In the genomic region with DNA sequence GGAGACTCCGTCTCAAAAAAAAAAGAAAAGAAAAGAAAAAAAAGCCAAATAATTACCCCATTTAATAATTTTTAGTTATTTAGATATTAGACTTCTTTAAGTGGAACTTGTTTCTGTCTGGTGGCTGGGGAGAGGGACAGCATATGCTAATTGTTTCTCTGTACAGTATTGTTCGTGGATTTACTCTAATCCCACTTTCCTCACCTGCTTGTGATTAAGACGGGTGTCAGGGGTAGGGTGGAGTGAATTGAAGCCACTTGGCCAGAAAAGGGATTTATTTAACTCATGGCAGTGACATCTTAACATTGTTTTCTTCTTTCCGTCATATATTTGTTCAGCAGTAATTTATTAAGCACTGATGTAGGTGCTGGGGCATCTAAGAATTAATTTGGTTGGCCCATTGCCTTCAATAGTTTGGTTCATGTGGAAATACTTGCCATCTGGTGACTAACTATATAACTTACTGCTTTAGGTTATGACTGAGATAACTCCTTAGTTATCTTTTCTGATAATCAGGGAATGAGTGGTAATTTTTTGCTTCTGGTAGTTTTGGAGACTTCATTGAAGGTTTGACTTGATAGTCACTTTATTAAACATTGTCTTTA, we compare ENCODE assay signal across 10 cellular contexts. TPM values are rescaled to one million over a fixed set of nuclear protein-coding genes. Genes with fewer than 3 reads are reported as not detected.
DNase-seq lines count a peak whose midpoint lies in the region; TF ChIP-seq lines count a peak whose summit lies in the region.
"Had no signal": no experiment of that assay in that cellular context is flagged by ENCODE, and none has a peak within 500 bp of the region (broad histone marks: within the 10 kb centered on the region; RNA-seq: fewer than 3 reads in every experiment).

No MANE protein-coding gene starts in this region.

- peaks cover 50% of the 10 kb centered on the region for H3K4me1 Mint-ChIP-seq in endothelial cell (ENCODE audit: unreplicated experiment)

- peak overlapping the region; percentile 14 for H3K4me3 Mint-ChIP-seq in endothelial cell (ENCODE audit: unreplicated experiment)

- H4K20me1 ChIP-seq in OCI-LY1 (ENCODE audit: insufficient read depth, low read length) (no peaks in the 10 kb centered on the region), osteoblast (ENCODE audit: insufficient read depth, low read length) (peaks cover 47% of the 10 kb centered on the region)

- in situ Hi-C loops in Caki2 (cut with HindIII; ENCODE audit: low pct_unique_long_range_greater_than_20kb, low sequenced_read_pairs): no loop called here

- peaks cover 8% of the 10 kb centered on the region for H3K36me3 Mint-ChIP-seq in endothelial cell (ENCODE audit: low read depth, unreplicated experiment)

- H3F3A ChIP-seq in OCI-LY1 (ENCODE audit: insufficient read depth, low read length): no peaks in the 10 kb centered on the region

- no peaks in the 10 kb centered on the region for H3K9me2 ChIP-seq in OCI-LY1 (ENCODE audit: low read depth, low read length)

- H3K9me3 ChIP-seq in OCI-LY1 (ENCODE audit: low read length): no peaks in the 10 kb centered on the region
- no peaks in the 10 kb centered on the region for H3K9me3 ChIP-seq in osteoblast (ENCODE audit: low read depth, low read length)

- peak overlapping the region; percentile 6; the same call in 1 of the 2 replicates for H3K9ac ChIP-seq in OCI-LY1 (ENCODE audit: low read length)

- peak overlapping the region; percentile 54 for H3K4me2 ChIP-seq in OCI-LY1 (ENCODE audit: low read length)
- peak overlapping the region; percentile 49 for H3K4me2 ChIP-seq in osteoblast (ENCODE audit: insufficient read depth, low read length)

- H3K79me2 ChIP-seq in OCI-LY1 (ENCODE audit: insufficient read depth, low read length) (peaks cover 92% of the 10 kb centered on the region), osteoblast (ENCODE audit: insufficient read depth, low read length) (peaks cover 91% of the 10 kb centered on the region)

- H3K4me1 ChIP-seq in OCI-LY1 (ENCODE audit: insufficient read depth, low read length, severe bottlenecking): peaks cover 63% of the 10 kb centered on the region
- H3K4me1 ChIP-seq in osteoblast (ENCODE audit: insufficient read depth, low read length): peaks cover 45% of the 10 kb centered on the region

- no peak overlapping the region for H2AFZ ChIP-seq in OCI-LY1 (ENCODE audit: low read length)
- H2AFZ ChIP-seq in osteoblast (ENCODE audit: low read length): no peak overlapping the region

- peaks cover 3% of the 10 kb centered on the region for H3K27me3 Mint-ChIP-seq in endothelial cell (ENCODE audit: unreplicated experiment)

- H3K36me3 ChIP-seq in OCI-LY1 (ENCODE audit: insufficient read depth, low read length) (peaks cover 9% of the 10 kb centered on the region; the same call in 1 of the 2 replicates), osteoblast (ENCODE audit: insufficient read depth, low read length) (no peaks in the 10 kb centered on the region)

- DNase-seq in Caki2 (ENCODE audit: low read depth) (peak; percentile 79), endothelial cell (ENCODE audit: low spot score) (no peak), osteoblast (ENCODE audit: insufficient read length, low spot score, missing footprints) (no peak), SKM-1 treated with dmso at 0.1 percent for 144 hours (lab: John Stamatoyannopoulos, UW; ENCODE audit: unreplicated experiment) (no peak), medulla oblongata (ENCODE audit: extremely low spot score) (no peak), NCI-H1417 treated with DMSO at 0.1 percent for 48 hours (lab: John Stamatoyannopoulos, UW) (no peak), DMS114 treated with DMSO at 0.1 percent for 48 hours (lab: John Stamatoyannopoulos, UW; ENCODE audit: unreplicated experiment) (no peak)
- DNase-seq: NCI-H446 treated with DMSO at 0.1 percent for 48 hours; stimulated activated CD4-positive, alpha-beta T cell treated with anti-CD3 and anti-CD28 coated beads, Interleukin-4, amount 100 ng/mL, for 4 hours had no signal

- TF ChIP-seq CTCF in OCI-LY1 (IDR thresholded peaks at IDR 0.05; ENCODE audit: low read length) (no peak), endothelial cell (IDR thresholded peaks at IDR 0.05; ENCODE audit: unreplicated experiment) (no peak), osteoblast (IDR thresholded peaks at IDR 0.05; ENCODE audit: extremely low read depth, low read depth, low read length) (no peak)

- H3K27ac ChIP-seq in OCI-LY1 (ENCODE audit: low read depth, low read length, poor library complexity, severe bottlenecking) (peak overlapping the region; percentile 62), osteoblast (ENCODE audit: low read depth, low read length) (peak overlapping the region; percentile 60)

- no peaks in the 10 kb centered on the region for H3K9me3 Mint-ChIP-seq in endothelial cell (ENCODE audit: unreplicated experiment)

- peak overlapping the region; percentile 33 for H3K4me3 ChIP-seq in OCI-LY1 (ENCODE audit: low read depth, low read length, poor library complexity, severe bottlenecking)
- H3K4me3 ChIP-seq in osteoblast (ENCODE audit: insufficient read depth, low read length): no peak overlapping the region

- H3K27me3 ChIP-seq in OCI-LY1 (ENCODE audit: insufficient read depth, low read length): no peaks in the 10 kb centered on the region
- H3K27me3 ChIP-seq in osteoblast (ENCODE audit: insufficient read depth, low read length): no peaks in the 10 kb centered on the region

- H3K27ac Mint-ChIP-seq in endothelial cell (ENCODE audit: unreplicated experiment): peak overlapping the region; percentile 98

RNA-seq across cellular contexts. Expression of a gene that starts 4.6 kb away (rescaled TPM):
- total RNA-seq in Caki2 (2014; rRNA removed; shearing (Covaris generic); ENCODE audit: low replicate concordance): 5.1 and 7.7 TPM in 2 replicates
- total RNA-seq in endothelial cell (ENCODE audit: unreplicated experiment) (53.4 TPM), osteoblast (26.4 and 33.9 TPM in 2 replicates)
